Comparison of ENCODE assay signal across 7 cellular contexts in genomic region chr6:8102122-8102958, GRCh38.
DNase-seq lines count a peak whose midpoint lies in the region; ATAC-seq lines count a peak whose summit lies in the region.

Gene EEF1E1 (minus strand): TSS chr6:8102548. CDS start chr6:8102521, 27 bp downstream.

- DNase-seq in NCI-H2081 (lab: John Stamatoyannopoulos, UW) = peak; percentile 93 to 94
- DNase-seq in T-helper 9 cell = peak; percentile 99
- DNase-seq in astrocyte of the hippocampus (ENCODE audit: low read depth, low spot score) = peak; percentile 97
- DNase-seq in hippocampal formation (lab: John Stamatoyannopoulos, UW) = peak; percentile 94 to 97
- DNase-seq in retina = peak; percentile 93

- ATAC-seq in GM18517 (IDR thresholded peaks at IDR 0.05; ENCODE audit: unreplicated experiment) = peak; percentile 98
- peak; percentile 98 for ATAC-seq in HG03039 (IDR thresholded peaks at IDR 0.05; ENCODE audit: unreplicated experiment)

Comparison
In these comparisons a context has a peak if more than half of its experiments do, and no peak if none do; other contexts are left out.
1. Peak in every context shown above with its lines: DNase-seq and ATAC-seq.